ENCODE assay signal across 2 cellular contexts in the genomic region with DNA sequence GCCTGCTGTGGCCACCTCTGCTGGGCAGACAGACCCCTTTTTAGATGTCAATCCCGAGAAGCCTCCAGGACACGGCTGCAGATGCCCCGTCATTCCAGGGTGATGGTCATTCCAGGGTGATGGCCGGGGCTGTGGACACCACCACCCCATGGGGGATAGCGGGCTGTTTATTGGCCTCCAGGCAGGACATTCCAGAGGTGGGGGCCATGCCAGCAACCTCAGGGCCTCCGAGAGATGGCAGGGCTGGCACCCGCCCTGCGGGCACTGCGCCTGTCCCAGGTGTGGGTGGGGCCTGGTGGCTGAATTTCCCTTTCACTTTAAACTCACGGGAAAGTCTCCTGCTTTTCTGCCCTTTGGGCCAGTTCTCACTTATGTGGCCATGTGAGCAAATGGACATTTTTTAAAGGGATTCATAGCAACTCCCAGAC.
TF ChIP-seq lines count a peak whose summit lies in the region.

No MANE protein-coding gene starts in this region.

TF ChIP-seq in SK-N-SH, 30 proteins besides CTCF, POLR2A, EP300 and RAD21:
- TF ChIP-seq SMC3 (IDR thresholded peaks at IDR 0.05; ENCODE audit: low read depth, low read length) (no peak), FOXM1 (IDR thresholded peaks at IDR 0.05; ENCODE audit: low read depth) (no peak), RXRA (IDR thresholded peaks at IDR 0.05; ENCODE audit: borderline replicate concordance, low read depth) (no peak), ELF1 (IDR thresholded peaks at IDR 0.05) (no peak), CHD2 (IDR thresholded peaks at IDR 0.05; ENCODE audit: low read length, partially characterized antibody) (no peak), USF1 (IDR thresholded peaks at IDR 0.05; ENCODE audit: borderline replicate concordance, low read depth) (no peak)
- TF ChIP-seq, protein P1, sequence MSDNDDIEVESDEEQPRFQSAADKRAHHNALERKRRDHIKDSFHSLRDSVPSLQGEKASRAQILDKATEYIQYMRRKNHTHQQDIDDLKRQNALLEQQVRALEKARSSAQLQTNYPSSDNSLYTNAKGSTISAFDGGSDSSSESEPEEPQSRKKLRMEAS (IDR thresholded peaks at IDR 0.05; ENCODE audit: low read depth) = no peak
- TF ChIP-seq, protein P2, sequence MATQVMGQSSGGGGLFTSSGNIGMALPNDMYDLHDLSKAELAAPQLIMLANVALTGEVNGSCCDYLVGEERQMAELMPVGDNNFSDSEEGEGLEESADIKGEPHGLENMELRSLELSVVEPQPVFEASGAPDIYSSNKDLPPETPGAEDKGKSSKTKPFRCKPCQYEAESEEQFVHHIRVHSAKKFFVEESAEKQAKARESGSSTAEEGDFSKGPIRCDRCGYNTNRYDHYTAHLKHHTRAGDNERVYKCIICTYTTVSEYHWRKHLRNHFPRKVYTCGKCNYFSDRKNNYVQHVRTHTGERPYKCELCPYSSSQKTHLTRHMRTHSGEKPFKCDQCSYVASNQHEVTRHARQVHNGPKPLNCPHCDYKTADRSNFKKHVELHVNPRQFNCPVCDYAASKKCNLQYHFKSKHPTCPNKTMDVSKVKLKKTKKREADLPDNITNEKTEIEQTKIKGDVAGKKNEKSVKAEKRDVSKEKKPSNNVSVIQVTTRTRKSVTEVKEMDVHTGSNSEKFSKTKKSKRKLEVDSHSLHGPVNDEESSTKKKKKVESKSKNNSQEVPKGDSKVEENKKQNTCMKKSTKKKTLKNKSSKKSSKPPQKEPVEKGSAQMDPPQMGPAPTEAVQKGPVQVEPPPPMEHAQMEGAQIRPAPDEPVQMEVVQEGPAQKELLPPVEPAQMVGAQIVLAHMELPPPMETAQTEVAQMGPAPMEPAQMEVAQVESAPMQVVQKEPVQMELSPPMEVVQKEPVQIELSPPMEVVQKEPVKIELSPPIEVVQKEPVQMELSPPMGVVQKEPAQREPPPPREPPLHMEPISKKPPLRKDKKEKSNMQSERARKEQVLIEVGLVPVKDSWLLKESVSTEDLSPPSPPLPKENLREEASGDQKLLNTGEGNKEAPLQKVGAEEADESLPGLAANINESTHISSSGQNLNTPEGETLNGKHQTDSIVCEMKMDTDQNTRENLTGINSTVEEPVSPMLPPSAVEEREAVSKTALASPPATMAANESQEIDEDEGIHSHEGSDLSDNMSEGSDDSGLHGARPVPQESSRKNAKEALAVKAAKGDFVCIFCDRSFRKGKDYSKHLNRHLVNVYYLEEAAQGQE (IDR thresholded peaks at IDR 0.05; ENCODE audit: low read depth, low read length) = no peak

TF ChIP-seq in SK-N-SH treated with all-trans-retinoic acid at 6 μM for 48 hours, 23 proteins besides CTCF, POLR2A, EP300 and RAD21:
- TF ChIP-seq, protein P3, sequence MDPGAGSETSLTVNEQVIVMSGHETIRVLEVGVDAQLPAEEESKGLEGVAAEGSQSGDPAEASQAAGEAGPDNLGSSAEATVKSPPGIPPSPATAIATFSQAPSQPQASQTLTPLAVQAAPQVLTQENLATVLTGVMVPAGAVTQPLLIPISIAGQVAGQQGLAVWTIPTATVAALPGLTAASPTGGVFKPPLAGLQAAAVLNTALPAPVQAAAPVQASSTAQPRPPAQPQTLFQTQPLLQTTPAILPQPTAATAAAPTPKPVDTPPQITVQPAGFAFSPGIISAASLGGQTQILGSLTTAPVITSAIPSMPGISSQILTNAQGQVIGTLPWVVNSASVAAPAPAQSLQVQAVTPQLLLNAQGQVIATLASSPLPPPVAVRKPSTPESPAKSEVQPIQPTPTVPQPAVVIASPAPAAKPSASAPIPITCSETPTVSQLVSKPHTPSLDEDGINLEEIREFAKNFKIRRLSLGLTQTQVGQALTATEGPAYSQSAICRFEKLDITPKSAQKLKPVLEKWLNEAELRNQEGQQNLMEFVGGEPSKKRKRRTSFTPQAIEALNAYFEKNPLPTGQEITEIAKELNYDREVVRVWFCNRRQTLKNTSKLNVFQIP (CRISPR knock-in tag; IDR thresholded peaks at IDR 0.05; ENCODE audit: borderline replicate concordance, low read depth) = no peak
- TF ChIP-seq PPARA (CRISPR knock-in tag; IDR thresholded peaks at IDR 0.05; ENCODE audit: borderline replicate concordance) (no peak), ESRRG (CRISPR knock-in tag; IDR thresholded peaks at IDR 0.05) (no peak), ZFP30 (CRISPR knock-in tag; IDR thresholded peaks at IDR 0.05) (no peak), ISL1 (CRISPR knock-in tag; IDR thresholded peaks at IDR 0.05) (no peak), CREB5 (CRISPR knock-in tag; IDR thresholded peaks at IDR 0.05; ENCODE audit: low read depth) (no peak), ARNTL (CRISPR knock-in tag; IDR thresholded peaks at IDR 0.05; ENCODE audit: borderline replicate concordance, low read depth) (no peak), TOX (CRISPR knock-in tag; IDR thresholded peaks at IDR 0.05; ENCODE audit: borderline replicate concordance) (no peak), CSDC2 (CRISPR knock-in tag; IDR thresholded peaks at IDR 0.05) (no peak), ZNF70 (CRISPR knock-in tag; IDR thresholded peaks at IDR 0.05) (no peak), BACH2 (CRISPR knock-in tag; IDR thresholded peaks at IDR 0.05; ENCODE audit: borderline replicate concordance) (no peak)
- TF ChIP-seq, protein P4, sequence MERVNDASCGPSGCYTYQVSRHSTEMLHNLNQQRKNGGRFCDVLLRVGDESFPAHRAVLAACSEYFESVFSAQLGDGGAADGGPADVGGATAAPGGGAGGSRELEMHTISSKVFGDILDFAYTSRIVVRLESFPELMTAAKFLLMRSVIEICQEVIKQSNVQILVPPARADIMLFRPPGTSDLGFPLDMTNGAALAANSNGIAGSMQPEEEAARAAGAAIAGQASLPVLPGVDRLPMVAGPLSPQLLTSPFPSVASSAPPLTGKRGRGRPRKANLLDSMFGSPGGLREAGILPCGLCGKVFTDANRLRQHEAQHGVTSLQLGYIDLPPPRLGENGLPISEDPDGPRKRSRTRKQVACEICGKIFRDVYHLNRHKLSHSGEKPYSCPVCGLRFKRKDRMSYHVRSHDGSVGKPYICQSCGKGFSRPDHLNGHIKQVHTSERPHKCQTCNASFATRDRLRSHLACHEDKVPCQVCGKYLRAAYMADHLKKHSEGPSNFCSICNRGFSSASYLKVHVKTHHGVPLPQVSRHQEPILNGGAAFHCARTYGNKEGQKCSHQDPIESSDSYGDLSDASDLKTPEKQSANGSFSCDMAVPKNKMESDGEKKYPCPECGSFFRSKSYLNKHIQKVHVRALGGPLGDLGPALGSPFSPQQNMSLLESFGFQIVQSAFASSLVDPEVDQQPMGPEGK (CRISPR knock-in tag; IDR thresholded peaks at IDR 0.05; ENCODE audit: borderline replicate concordance) = no peak
- TF ChIP-seq, protein P5, sequence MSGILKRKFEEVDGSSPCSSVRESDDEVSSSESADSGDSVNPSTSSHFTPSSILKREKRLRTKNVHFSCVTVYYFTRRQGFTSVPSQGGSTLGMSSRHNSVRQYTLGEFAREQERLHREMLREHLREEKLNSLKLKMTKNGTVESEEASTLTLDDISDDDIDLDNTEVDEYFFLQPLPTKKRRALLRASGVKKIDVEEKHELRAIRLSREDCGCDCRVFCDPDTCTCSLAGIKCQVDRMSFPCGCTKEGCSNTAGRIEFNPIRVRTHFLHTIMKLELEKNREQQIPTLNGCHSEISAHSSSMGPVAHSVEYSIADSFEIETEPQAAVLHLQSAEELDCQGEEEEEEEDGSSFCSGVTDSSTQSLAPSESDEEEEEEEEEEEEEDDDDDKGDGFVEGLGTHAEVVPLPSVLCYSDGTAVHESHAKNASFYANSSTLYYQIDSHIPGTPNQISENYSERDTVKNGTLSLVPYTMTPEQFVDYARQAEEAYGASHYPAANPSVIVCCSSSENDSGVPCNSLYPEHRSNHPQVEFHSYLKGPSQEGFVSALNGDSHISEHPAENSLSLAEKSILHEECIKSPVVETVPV (CRISPR knock-in tag; IDR thresholded peaks at IDR 0.05) = no peak
- TF ChIP-seq, protein P6, sequence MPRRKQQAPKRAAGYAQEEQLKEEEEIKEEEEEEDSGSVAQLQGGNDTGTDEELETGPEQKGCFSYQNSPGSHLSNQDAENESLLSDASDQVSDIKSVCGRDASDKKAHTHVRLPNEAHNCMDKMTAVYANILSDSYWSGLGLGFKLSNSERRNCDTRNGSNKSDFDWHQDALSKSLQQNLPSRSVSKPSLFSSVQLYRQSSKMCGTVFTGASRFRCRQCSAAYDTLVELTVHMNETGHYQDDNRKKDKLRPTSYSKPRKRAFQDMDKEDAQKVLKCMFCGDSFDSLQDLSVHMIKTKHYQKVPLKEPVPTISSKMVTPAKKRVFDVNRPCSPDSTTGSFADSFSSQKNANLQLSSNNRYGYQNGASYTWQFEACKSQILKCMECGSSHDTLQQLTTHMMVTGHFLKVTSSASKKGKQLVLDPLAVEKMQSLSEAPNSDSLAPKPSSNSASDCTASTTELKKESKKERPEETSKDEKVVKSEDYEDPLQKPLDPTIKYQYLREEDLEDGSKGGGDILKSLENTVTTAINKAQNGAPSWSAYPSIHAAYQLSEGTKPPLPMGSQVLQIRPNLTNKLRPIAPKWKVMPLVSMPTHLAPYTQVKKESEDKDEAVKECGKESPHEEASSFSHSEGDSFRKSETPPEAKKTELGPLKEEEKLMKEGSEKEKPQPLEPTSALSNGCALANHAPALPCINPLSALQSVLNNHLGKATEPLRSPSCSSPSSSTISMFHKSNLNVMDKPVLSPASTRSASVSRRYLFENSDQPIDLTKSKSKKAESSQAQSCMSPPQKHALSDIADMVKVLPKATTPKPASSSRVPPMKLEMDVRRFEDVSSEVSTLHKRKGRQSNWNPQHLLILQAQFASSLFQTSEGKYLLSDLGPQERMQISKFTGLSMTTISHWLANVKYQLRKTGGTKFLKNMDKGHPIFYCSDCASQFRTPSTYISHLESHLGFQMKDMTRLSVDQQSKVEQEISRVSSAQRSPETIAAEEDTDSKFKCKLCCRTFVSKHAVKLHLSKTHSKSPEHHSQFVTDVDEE (CRISPR knock-in tag; IDR thresholded peaks at IDR 0.05) = no peak
